ENCODE assay signal across 24 cellular contexts in genomic region chr17:29891131-29891530, GRCh38. TPM values are rescaled to one million over a fixed set of nuclear protein-coding genes. Genes with fewer than 3 reads are reported as not detected.
"Had no signal": no experiment of that assay in that cellular context is flagged by ENCODE, and none has a peak within 500 bp of the region (broad histone marks: within the 10 kb centered on the region; RNA-seq: fewer than 3 reads in every experiment).

No MANE protein-coding gene starts in this region.

- H3K4me3 ChIP-seq: coronary artery, heart left ventricle, smooth muscle cell, transverse colon had no signal

- H3K4me3 Mint-ChIP-seq: activated B cell treated with CpG ODN at 0.5 μM for 24 hours; activated CD4-positive, alpha-beta T cell treated with anti-CD3 and anti-CD28 coated beads for 36 hours; activated T-helper 1 cell treated with anti-CD3 and anti-CD28 coated beads, Interleukin-12 subunit alpha, Interleukin-12 subunit beta, Interleukin-2, Interleukin-4 antibody, amounts not matched to agents 30 ng/mL and 10 ng/mL and 1 ng/mL, durations not matched to agents 14 hours and 24 hours and 36 hours; neural crest cell; stimulated activated naive B cell treated with anti-CD40 and anti-IgM and Interleukin-4, amounts not matched to agents 10 μg/mL and 1 μg/mL and 100 μg/mL, for 72 hours; T-helper 17 cell had no signal

- H3K36me3 ChIP-seq: heart left ventricle, transverse colon had no signal

- H3K9me3 ChIP-seq: transverse colon had no signal

- DNase-seq: activated B cell treated with CpG ODN at 0.5 μM for 24 hours; activated CD4-positive, alpha-beta T cell treated with anti-CD3 and anti-CD28 coated beads for 36 hours; activated CD4-positive, alpha-beta T cell treated with anti-CD3 and anti-CD28 coated beads, Interleukin-2, amount 50 U/mL, for 4 hours; activated CD8-positive, alpha-beta memory T cell treated with anti-CD3 and anti-CD28 coated beads for 24 hours; activated gamma-delta T cell; activated naive CD4-positive, alpha-beta T cell treated with anti-CD3 and anti-CD28 coated beads, Interleukin-2, amount 50 U/mL, for 16 hours; amniotic stem cell; cerebellar nuclear complex; heart left ventricle; islet precursor cell; left cardiac atrium; midbrain; occipital lobe; stimulated activated CD4-positive, alpha-beta T cell treated with anti-CD3 and anti-CD28 coated beads, Interleukin-15, amount 100 ng/mL, for 24 hours; stimulated activated naive B cell treated with anti-CD40 and anti-IgM and Interleukin-4, amounts not matched to agents 10 μg/mL and 1 μg/mL and 100 μg/mL, for 72 hours; T-helper 17 cell; transverse colon had no signal

- H3K27ac Mint-ChIP-seq: activated B cell treated with CpG ODN at 0.5 μM for 24 hours; activated CD4-positive, alpha-beta T cell treated with anti-CD3 and anti-CD28 coated beads for 36 hours; activated T-helper 1 cell treated with anti-CD3 and anti-CD28 coated beads, Interleukin-12 subunit alpha, Interleukin-12 subunit beta, Interleukin-2, Interleukin-4 antibody, amounts not matched to agents 30 ng/mL and 10 ng/mL and 1 ng/mL, durations not matched to agents 14 hours and 24 hours and 36 hours; stimulated activated naive B cell treated with anti-CD40 and anti-IgM and Interleukin-4, amounts not matched to agents 10 μg/mL and 1 μg/mL and 100 μg/mL, for 72 hours; T-helper 17 cell had no signal

- H3K4me2 ChIP-seq: smooth muscle cell had no signal

- H3K27ac ChIP-seq: coronary artery, heart left ventricle, transverse colon had no signal

- ATAC-seq: activated CD4-positive, alpha-beta T cell treated with anti-CD3 and anti-CD28 coated beads for 36 hours; heart left ventricle; left cardiac atrium; sciatic nerve; T-helper 17 cell had no signal

- H3K4me1 ChIP-seq: transverse colon had no signal

- H3K27me3 Mint-ChIP-seq: activated B cell treated with CpG ODN at 0.5 μM for 24 hours; activated CD4-positive, alpha-beta T cell treated with anti-CD3 and anti-CD28 coated beads for 36 hours; stimulated activated naive B cell treated with anti-CD40 and anti-IgM and Interleukin-4, amounts not matched to agents 10 μg/mL and 1 μg/mL and 100 μg/mL, for 72 hours; T-helper 17 cell had no signal

- H3K4me1 Mint-ChIP-seq: neural crest cell had no signal

- H3K27me3 ChIP-seq: heart left ventricle, transverse colon had no signal

RNA-seq across cellular contexts. Expression of gene EFCAB5, which starts 50.3 kb away (rescaled TPM):
- total RNA-seq: bronchial epithelial cell, smooth muscle cell had no signal
- polyA plus RNA-seq: liver had no signal
